ENCODE assay signal across 2 cellular contexts in the genomic region with DNA sequence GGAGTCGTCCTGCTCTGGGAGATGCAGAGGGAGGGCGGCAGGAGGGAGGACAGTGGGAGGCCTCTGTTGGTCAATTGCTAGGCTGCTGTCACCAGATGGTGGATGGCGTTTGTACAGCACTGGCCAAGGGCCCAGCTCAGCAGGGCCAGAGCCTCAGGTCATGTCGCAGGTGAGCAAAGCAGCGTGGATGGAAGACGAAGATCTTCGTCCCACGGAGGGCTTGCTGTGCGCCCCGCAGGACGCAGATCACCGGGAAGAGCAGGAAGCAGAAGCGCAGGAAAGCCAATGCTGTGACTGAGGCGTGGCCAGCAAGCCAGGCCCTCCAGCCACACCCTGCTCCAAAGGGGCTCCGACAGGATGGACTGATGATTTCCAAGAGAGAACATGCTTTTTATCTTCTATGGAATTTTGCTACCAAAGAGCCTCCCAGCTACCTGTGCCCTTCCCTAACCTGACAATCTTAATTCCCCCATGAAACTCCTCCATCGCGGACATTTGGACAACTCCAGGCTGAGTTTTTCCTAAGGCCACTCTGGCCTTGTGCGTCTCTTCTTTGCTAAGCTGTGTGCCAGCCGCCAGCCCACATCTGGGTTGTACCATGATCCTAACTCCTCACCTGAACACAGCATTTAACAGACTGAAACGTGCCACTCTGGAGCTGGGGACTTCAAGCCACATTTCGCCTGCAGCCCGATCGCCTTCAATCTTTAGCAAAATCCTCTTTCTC.
A peak's percentile ranks its signal among the peaks of the same experiment; 100 is the strongest.
TF ChIP-seq lines count a peak whose summit lies in the region.

No MANE protein-coding gene starts in this region.

TF ChIP-seq in HepG2, 621 proteins besides CTCF, POLR2A, EP300 and RAD21 (continues in another document):
- TF ChIP-seq MZF1 (CRISPR knock-in tag; IDR thresholded peaks at IDR 0.05; ENCODE audit: borderline replicate concordance) (no peak), ZMYM4 (CRISPR knock-in tag; IDR thresholded peaks at IDR 0.05) (0 out of 2 replicates have a peak, but pooled peaks have one; percentile 14), ZNF768 (CRISPR knock-in tag; IDR thresholded peaks at IDR 0.05) (peak; percentile 46; the same call in 1 of the 2 replicates), HOXD1 (CRISPR knock-in tag; IDR thresholded peaks at IDR 0.05) (0 out of 2 replicates have a peak, but pooled peaks have one; percentile 67), NR2F6 (IDR thresholded peaks at IDR 0.05) (no peak), NR2F6 (CRISPR knock-in tag; IDR thresholded peaks at IDR 0.05) (0 out of 2 replicates have a peak, but pooled peaks have one; percentile 6), TBX3 (IDR thresholded peaks at IDR 0.05; ENCODE audit: borderline replicate concordance) (no peak), CBFB (CRISPR knock-in tag; IDR thresholded peaks at IDR 0.05) (0 out of 2 replicates have a peak, but pooled peaks have one; percentile 12), SMAD1 (CRISPR knock-in tag; IDR thresholded peaks at IDR 0.05; ENCODE audit: borderline replicate concordance, low read depth) (0 out of 2 replicates have a peak, but pooled peaks have one; percentile 69), GABPB1 (CRISPR knock-in tag; IDR thresholded peaks at IDR 0.05) (peak; percentile 34; the same call in 1 of the 2 replicates), ZEB1 (IDR thresholded peaks at IDR 0.05; ENCODE audit: insufficient replicate concordance, low read depth) (no peak), NKX3-1 (CRISPR knock-in tag; IDR thresholded peaks at IDR 0.05) (no peak), FOXJ3 (CRISPR knock-in tag; IDR thresholded peaks at IDR 0.05; ENCODE audit: borderline replicate concordance) (no peak), ZNF652 (CRISPR knock-in tag; IDR thresholded peaks at IDR 0.05; ENCODE audit: borderline replicate concordance, low read depth) (no peak), SP4 (CRISPR knock-in tag; IDR thresholded peaks at IDR 0.05) (0 out of 2 replicates have a peak, but pooled peaks have one; percentile 14), CCAR2 (optimal IDR thresholded peaks at IDR 0.05; ENCODE audit: low read depth, low read length) (no peak), FOXK1 (CRISPR knock-in tag; IDR thresholded peaks at IDR 0.05; ENCODE audit: borderline replicate concordance, low read depth) (no peak), ZNF546 (CRISPR knock-in tag; conservative IDR thresholded peaks at IDR 0.05) (0 out of 2 replicates have a peak, but pooled peaks have one; percentile 33), ZNF225 (CRISPR knock-in tag; IDR thresholded peaks at IDR 0.05) (peak; percentile 69; the same call in 1 of the 2 replicates), POLR2AphosphoS5 (IDR thresholded peaks at IDR 0.05; ENCODE audit: low read depth, low read length) (no peak), ZNF788 (CRISPR knock-in tag; IDR thresholded peaks at IDR 0.05; ENCODE audit: borderline replicate concordance) (0 out of 2 replicates have a peak, but pooled peaks have one; percentile 11), SALL1 (CRISPR knock-in tag; IDR thresholded peaks at IDR 0.05) (peak; percentile 49; the same call in 1 of the 2 replicates)
- TF ChIP-seq, protein P1, sequence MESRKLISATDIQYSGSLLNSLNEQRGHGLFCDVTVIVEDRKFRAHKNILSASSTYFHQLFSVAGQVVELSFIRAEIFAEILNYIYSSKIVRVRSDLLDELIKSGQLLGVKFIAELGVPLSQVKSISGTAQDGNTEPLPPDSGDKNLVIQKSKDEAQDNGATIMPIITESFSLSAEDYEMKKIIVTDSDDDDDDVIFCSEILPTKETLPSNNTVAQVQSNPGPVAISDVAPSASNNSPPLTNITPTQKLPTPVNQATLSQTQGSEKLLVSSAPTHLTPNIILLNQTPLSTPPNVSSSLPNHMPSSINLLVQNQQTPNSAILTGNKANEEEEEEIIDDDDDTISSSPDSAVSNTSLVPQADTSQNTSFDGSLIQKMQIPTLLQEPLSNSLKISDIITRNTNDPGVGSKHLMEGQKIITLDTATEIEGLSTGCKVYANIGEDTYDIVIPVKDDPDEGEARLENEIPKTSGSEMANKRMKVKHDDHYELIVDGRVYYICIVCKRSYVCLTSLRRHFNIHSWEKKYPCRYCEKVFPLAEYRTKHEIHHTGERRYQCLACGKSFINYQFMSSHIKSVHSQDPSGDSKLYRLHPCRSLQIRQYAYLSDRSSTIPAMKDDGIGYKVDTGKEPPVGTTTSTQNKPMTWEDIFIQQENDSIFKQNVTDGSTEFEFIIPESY (CRISPR knock-in tag; IDR thresholded peaks at IDR 0.05) = peak; percentile 60
- TF ChIP-seq, protein P2, sequence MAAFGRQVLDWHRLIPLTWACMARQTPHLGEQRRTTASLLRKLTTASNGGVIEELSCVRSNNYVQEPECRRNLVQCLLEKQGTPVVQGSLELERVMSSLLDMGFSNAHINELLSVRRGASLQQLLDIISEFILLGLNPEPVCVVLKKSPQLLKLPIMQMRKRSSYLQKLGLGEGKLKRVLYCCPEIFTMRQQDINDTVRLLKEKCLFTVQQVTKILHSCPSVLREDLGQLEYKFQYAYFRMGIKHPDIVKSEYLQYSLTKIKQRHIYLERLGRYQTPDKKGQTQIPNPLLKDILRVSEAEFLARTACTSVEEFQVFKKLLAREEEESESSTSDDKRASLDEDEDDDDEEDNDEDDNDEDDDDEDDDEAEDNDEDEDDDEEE (CRISPR knock-in tag; IDR thresholded peaks at IDR 0.05) = no peak; the same call in 1 of the 2 replicates
- TF ChIP-seq, protein P3, sequence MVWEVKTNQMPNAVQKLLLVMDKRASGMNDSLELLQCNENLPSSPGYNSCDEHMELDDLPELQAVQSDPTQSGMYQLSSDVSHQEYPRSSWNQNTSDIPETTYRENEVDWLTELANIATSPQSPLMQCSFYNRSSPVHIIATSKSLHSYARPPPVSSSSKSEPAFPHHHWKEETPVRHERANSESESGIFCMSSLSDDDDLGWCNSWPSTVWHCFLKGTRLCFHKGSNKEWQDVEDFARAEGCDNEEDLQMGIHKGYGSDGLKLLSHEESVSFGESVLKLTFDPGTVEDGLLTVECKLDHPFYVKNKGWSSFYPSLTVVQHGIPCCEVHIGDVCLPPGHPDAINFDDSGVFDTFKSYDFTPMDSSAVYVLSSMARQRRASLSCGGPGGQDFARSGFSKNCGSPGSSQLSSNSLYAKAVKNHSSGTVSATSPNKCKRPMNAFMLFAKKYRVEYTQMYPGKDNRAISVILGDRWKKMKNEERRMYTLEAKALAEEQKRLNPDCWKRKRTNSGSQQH (CRISPR knock-in tag; IDR thresholded peaks at IDR 0.05; ENCODE audit: low read depth) = 0 out of 2 replicates have a peak, but pooled peaks have one; percentile 23

TF ChIP-seq in SK-N-SH treated with all-trans-retinoic acid at 6 μM for 48 hours, 23 proteins besides CTCF, POLR2A, EP300 and RAD21:
- no peak for TF ChIP-seq RARB (CRISPR knock-in tag; IDR thresholded peaks at IDR 0.05)
- no peak for TF ChIP-seq TCF4 (CRISPR knock-in tag; IDR thresholded peaks at IDR 0.05; ENCODE audit: borderline replicate concordance)
- TF ChIP-seq ZNF8 (CRISPR knock-in tag; IDR thresholded peaks at IDR 0.05) = no peak
- no peak for TF ChIP-seq SNAI2 (CRISPR knock-in tag; IDR thresholded peaks at IDR 0.05)
- no peak for TF ChIP-seq ZNF70 (CRISPR knock-in tag; IDR thresholded peaks at IDR 0.05)
- TF ChIP-seq CSDC2 (CRISPR knock-in tag; IDR thresholded peaks at IDR 0.05) = no peak
- TF ChIP-seq PPARA (CRISPR knock-in tag; IDR thresholded peaks at IDR 0.05; ENCODE audit: borderline replicate concordance) = no peak
